In genomic region chr6:29617782-29618557, GRCh38 we compare ENCODE assay signal across 15 cellular contexts. TPM values are rescaled to one million over a fixed set of nuclear protein-coding genes. Genes with fewer than 3 reads are reported as not detected.
A peak's percentile ranks its signal among the peaks of the same experiment; 100 is the strongest.
DNase-seq lines count a peak whose midpoint lies in the region; ATAC-seq, FAIRE-seq and TF ChIP-seq lines count a peak whose summit lies in the region.
"Had no signal": no experiment of that assay in that cellular context is flagged by ENCODE, and none has a peak within 500 bp of the region (broad histone marks: within the 10 kb centered on the region; RNA-seq: fewer than 3 reads in every experiment).

No MANE protein-coding gene starts in this region.

- intact Hi-C loops in HepG2 (cut with micrococcal nuclease; ENCODE audit: unreplicated experiment) (no loop called here), right lobe of liver (cut with DNase I) (no loop called here), posterior cingulate gyrus (cut with DNase I) (no loop called here)

- H2AFZ ChIP-seq in HepG2 (ENCODE audit: low read length) = no peak overlapping the region

- H3K4me3 Mint-ChIP-seq in natural killer cell treated with Interleukin-12 subunit alpha and Interleukin-12 subunit beta and Interleukin-15 and Interleukin-18, amount 100 ng/mL, for 72 hours = no peak overlapping the region
- H3K4me3 Mint-ChIP-seq: activated naive CD4-positive, alpha-beta T cell treated with anti-CD3 and anti-CD28 coated beads, Interleukin-2, amount 10 ng/mL, durations not matched to agents 7 days and 5 days; naive thymus-derived CD4-positive, alpha-beta T cell had no signal

- DNase-seq in HepG2 (ENCODE audit: low spot score) (no peak), right lobe of liver (no peak), OCI-M1 (lab: John Stamatoyannopoulos, UW) (peak; percentile 26), epithelial cell of proximal tubule (ENCODE audit: low read depth) (no peak), G401 (ENCODE audit: low spot score) (no peak), epidermal melanocyte (ENCODE audit: insufficient read length, low spot score) (no peak), posterior cingulate gyrus (no peak)
- no peak for DNase-seq in natural killer cell treated with Interleukin-12 subunit alpha and Interleukin-12 subunit beta and Interleukin-15 and Interleukin-18, amount 100 ng/mL, for 72 hours (ENCODE audit: low spot score)
- DNase-seq: activated naive CD4-positive, alpha-beta T cell treated with anti-CD3 and anti-CD28 coated beads, Interleukin-2, amount 10 ng/mL, durations not matched to agents 7 days and 5 days; AML-193; islet precursor cell; naive thymus-derived CD4-positive, alpha-beta T cell; NCI-H1092 treated with DMSO at 0.1 percent for 48 hours; SIG-M5; upper lobe of left lung had no signal

- no peaks in the 10 kb centered on the region for H3K36me3 Mint-ChIP-seq in natural killer cell treated with Interleukin-12 subunit alpha and Interleukin-12 subunit beta and Interleukin-15 and Interleukin-18, amount 100 ng/mL, for 72 hours

- H3K9ac ChIP-seq in HepG2 (ENCODE audit: insufficient read depth, low read depth, low read length) = no peak overlapping the region

- no peak overlapping the region for H3K27ac Mint-ChIP-seq in natural killer cell treated with Interleukin-12 subunit alpha and Interleukin-12 subunit beta and Interleukin-15 and Interleukin-18, amount 100 ng/mL, for 72 hours
- H3K27ac Mint-ChIP-seq: activated naive CD4-positive, alpha-beta T cell treated with anti-CD3 and anti-CD28 coated beads, Interleukin-2, amount 10 ng/mL, durations not matched to agents 7 days and 5 days had no signal

- H3K36me3 ChIP-seq in HepG2 (replicated peaks in 1 of 2; ENCODE audit: control insufficient read depth in 1 of 2, insufficient read depth in 2 of 2, low read length in 2 of 2) (no peaks in the 10 kb centered on the region), right lobe of liver (no peaks in the 10 kb centered on the region)

- TF ChIP-seq POLR2A in HepG2 (IDR thresholded peaks at IDR 0.05; ENCODE audit: insufficient read depth in 1 of 2, low read depth in 2 of 2, low read length in 2 of 2) (no peak), right lobe of liver (IDR thresholded peaks at IDR 0.05) (no peak)

- ATAC-seq in HepG2 = peak; percentile 86
- ATAC-seq in right lobe of liver = no peak
- no peak for ATAC-seq in natural killer cell treated with Interleukin-12 subunit alpha and Interleukin-12 subunit beta and Interleukin-15 and Interleukin-18, amount 100 ng/mL, for 72 hours
- ATAC-seq: naive thymus-derived CD4-positive, alpha-beta T cell had no signal

- H3K4me3 ChIP-seq in HepG2 (replicated peaks in 1 of 3; ENCODE audit: insufficient read depth in 1 of 3, low read depth in 2 of 3, low read length in 3 of 3) = no peak overlapping the region
- no peak overlapping the region for H3K4me3 ChIP-seq in right lobe of liver
- H3K4me3 ChIP-seq in epithelial cell of proximal tubule (ENCODE audit: low read depth, low read length) = no peak overlapping the region
- H3K4me3 ChIP-seq: upper lobe of left lung had no signal

- TF ChIP-seq RAD21 in HepG2 (CRISPR knock-in tag; IDR thresholded peaks at IDR 0.05) = no peak

- POLR2A ChIA-PET in HepG2 (lab: Yijun Ruan, JAX) = no interaction called here

- no peak for TF ChIP-seq EP300 in HepG2 (IDR thresholded peaks at IDR 0.05; ENCODE audit: low read depth in 2 of 2, low read length in 2 of 2)
- TF ChIP-seq EP300 in HepG2 (CRISPR knock-in tag; IDR thresholded peaks at IDR 0.05; ENCODE audit: borderline replicate concordance) = no peak

- no peaks in the 10 kb centered on the region for H3K79me2 ChIP-seq in HepG2 (ENCODE audit: insufficient read depth, low read length)

- TF ChIP-seq CTCF in HepG2 (CRISPR knock-in tag; IDR thresholded peaks at IDR 0.05) (no peak), right lobe of liver (IDR thresholded peaks at IDR 0.05) (no peak), epithelial cell of proximal tubule (conservative IDR thresholded peaks at IDR 0.05; ENCODE audit: low read depth, low read length) (peak; percentile 28)

- CTCF ChIA-PET in HepG2 (lab: Yijun Ruan, JAX; ENCODE audit: low intra/inter-chr PET ratio, low total read pairs) = no interaction called here

- no peak overlapping the region for H3K4me2 ChIP-seq in HepG2 (ENCODE audit: low read depth, low read length)

- H3K9me3 ChIP-seq in HepG2 (ENCODE audit: low read length) (no peaks in the 10 kb centered on the region), right lobe of liver (no peaks in the 10 kb centered on the region)
- H3K9me3 ChIP-seq: upper lobe of left lung had no signal

- H3K9me3 Mint-ChIP-seq in natural killer cell treated with Interleukin-12 subunit alpha and Interleukin-12 subunit beta and Interleukin-15 and Interleukin-18, amount 100 ng/mL, for 72 hours = no peaks in the 10 kb centered on the region
- H3K9me3 Mint-ChIP-seq: activated naive CD4-positive, alpha-beta T cell treated with anti-CD3 and anti-CD28 coated beads, Interleukin-2, amount 10 ng/mL, durations not matched to agents 7 days and 5 days; naive thymus-derived CD4-positive, alpha-beta T cell had no signal

- FAIRE-seq in HepG2 (lab: Jason Lieb, UNC) = no peak

- in situ Hi-C loops in HepG2 (cut with HindIII; ENCODE audit: extremely low pct_ligation_motif_present, low pct_unique_long_range_greater_than_20kb) = no loop called here
- in situ Hi-C loops in G401 (cut with HindIII; ENCODE audit: low sequenced_read_pairs) = no loop called here

- H3K4me1 ChIP-seq in HepG2 (ENCODE audit: insufficient read depth, low read length) (no peaks in the 10 kb centered on the region), right lobe of liver (no peaks in the 10 kb centered on the region)
- H3K4me1 ChIP-seq: upper lobe of left lung had no signal

- H3K27ac ChIP-seq in HepG2 (ENCODE audit: extremely low read length, insufficient read depth, low read length) = no peak overlapping the region
- H3K27ac ChIP-seq in right lobe of liver = no peak overlapping the region
- H3K27ac ChIP-seq: upper lobe of left lung had no signal

- H3K27me3 ChIP-seq in HepG2 (ENCODE audit: control insufficient read depth in 1 of 2, insufficient read depth in 2 of 2, low read length in 2 of 2) (peaks cover 5 to 9% of the 10 kb centered on the region in 2 experiments; a peak in 3 of 5 replicates), right lobe of liver (no peaks in the 10 kb centered on the region)
- H3K27me3 ChIP-seq: upper lobe of left lung had no signal

- no peaks in the 10 kb centered on the region for H4K20me1 ChIP-seq in HepG2 (ENCODE audit: insufficient read depth, low read length)

- WGBS in HepG2 (ENCODE audit: low lambda C conversion rate) = 47% methylated on average over 8 of the region's 8 CpGs
- 76% methylated on average over 8 of the region's 8 CpGs for WGBS in right lobe of liver (ENCODE audit: insufficient coverage, low coverage, low lambda C conversion rate, missing lambda C conversion rate)

- BruUV-seq in HepG2 (replicated peaks; lab: Mats Ljungman, UMichigan) = no TSS peak

- peaks cover 6% of the 10 kb centered on the region in 2 donors for H3K27me3 Mint-ChIP-seq in natural killer cell treated with Interleukin-12 subunit alpha and Interleukin-12 subunit beta and Interleukin-15 and Interleukin-18, amount 100 ng/mL, for 72 hours
- H3K27me3 Mint-ChIP-seq: activated naive CD4-positive, alpha-beta T cell treated with anti-CD3 and anti-CD28 coated beads, Interleukin-2, amount 10 ng/mL, durations not matched to agents 7 days and 5 days; naive thymus-derived CD4-positive, alpha-beta T cell had no signal

- H3K4me1 Mint-ChIP-seq in natural killer cell treated with Interleukin-12 subunit alpha and Interleukin-12 subunit beta and Interleukin-15 and Interleukin-18, amount 100 ng/mL, for 72 hours (ENCODE audit: low read depth in 2 of 2) = no peaks in the 10 kb centered on the region
- H3K4me1 Mint-ChIP-seq: activated naive CD4-positive, alpha-beta T cell treated with anti-CD3 and anti-CD28 coated beads, Interleukin-2, amount 10 ng/mL, durations not matched to agents 7 days and 5 days; naive thymus-derived CD4-positive, alpha-beta T cell had no signal

RNA-seq across cellular contexts. Expression of gene GABBR1, which starts 15.0 kb away (rescaled TPM):
- total RNA-seq in HepG2 (2016; rRNA removed; fragmentation: Illumina TruSeq; extraction: Trizol) (0.07 TPM in 1 of 2 replicates, not detected in the other), right lobe of liver (1 to 10 TPM; 2.4 to 5.6 (median 4.9) TPM), epithelial cell of proximal tubule (3.1 and 6.4 TPM in 2 replicates)
- not detected in 2 replicates for total RNA-seq in HepG2 (2016; cell fraction: cytosol; rRNA removed; fragmentation: Illumina TruSeq; extraction: Trizol; ENCODE audit: low read depth)
- not detected in 2 replicates for total RNA-seq in HepG2 (2016; cell fraction: insoluble cytoplasmic fraction; rRNA removed; fragmentation: Illumina TruSeq; extraction: Trizol)
- total RNA-seq in HepG2 (2016; cell fraction: membrane; rRNA removed; fragmentation: Illumina TruSeq; extraction: Trizol) = not detected in 2 replicates
- total RNA-seq in HepG2 (2016; cell fraction: nucleus; rRNA removed; fragmentation: Illumina TruSeq; extraction: Trizol) = 0.16 TPM in 1 of 2 replicates, not detected in the other
- polyA plus RNA-seq in HepG2 (2011; rRNA removed) = 0.37 and 0.38 TPM in 2 replicates
- 0.15 and 0.18 TPM in 2 replicates for polyA plus RNA-seq in HepG2 (2011; cell fraction: cytosol; rRNA removed)
- polyA plus RNA-seq in HepG2 (2011; cell fraction: nucleus; rRNA removed) = 3.0 and 3.5 TPM in 2 replicates
- polyA plus RNA-seq in HepG2 (2012) = 0.39 and 0.40 TPM in 2 replicates
- not detected in 2 replicates for polyA plus RNA-seq in HepG2 (2016; cell fraction: cytosol; fragmentation: Illumina TruSeq; extraction: Trizol; ENCODE audit: low read depth)
- polyA plus RNA-seq in HepG2 (2016; cell fraction: insoluble cytoplasmic fraction; fragmentation: Illumina TruSeq; extraction: Trizol; ENCODE audit: low read depth) = not detected in 2 replicates
- not detected in 2 replicates for polyA plus RNA-seq in HepG2 (2016; cell fraction: membrane; fragmentation: Illumina TruSeq; extraction: Trizol; ENCODE audit: low read depth)
- 0.83 and 1.1 TPM in 2 replicates for polyA plus RNA-seq in HepG2 (2016; cell fraction: nucleus; fragmentation: Illumina TruSeq; extraction: Trizol; ENCODE audit: insufficient read depth, low read depth)
- polyA minus RNA-seq in HepG2 (2011; rRNA and poly(A)+ RNA removed; ENCODE audit: low replicate concordance) = 0.72 and 11.2 TPM in 2 replicates
- polyA minus RNA-seq in HepG2 (2011; cell fraction: cytosol; rRNA and poly(A)+ RNA removed) = not detected in 2 replicates
- polyA minus RNA-seq in HepG2 (2011; cell fraction: nucleus; rRNA and poly(A)+ RNA removed) = 0.77 and 0.99 TPM in 2 replicates
- total RNA-seq in G401 (2014; rRNA removed; shearing (Covaris generic)) = 2.2 and 3.6 TPM in 2 replicates
- 10 to 100 TPM in 1 of 2 donors, 1 to 10 TPM in 1; 3.0 to 15.2 TPM for total RNA-seq in natural killer cell treated with Interleukin-12 subunit alpha and Interleukin-12 subunit beta and Interleukin-15 and Interleukin-18, amount 100 ng/mL, for 72 hours

RNA-seq across cellular contexts. Expression of gene OR2H2, which starts 33.0 kb away (rescaled TPM):
- not detected in 2 replicates for total RNA-seq in HepG2 (2016; rRNA removed; fragmentation: Illumina TruSeq; extraction: Trizol)
- not detected in 2 replicates for total RNA-seq in HepG2 (2016; cell fraction: cytosol; rRNA removed; fragmentation: Illumina TruSeq; extraction: Trizol; ENCODE audit: low read depth)
- not detected in 2 replicates for total RNA-seq in HepG2 (2016; cell fraction: insoluble cytoplasmic fraction; rRNA removed; fragmentation: Illumina TruSeq; extraction: Trizol)
- total RNA-seq in HepG2 (2016; cell fraction: membrane; rRNA removed; fragmentation: Illumina TruSeq; extraction: Trizol) = not detected in 2 replicates
- total RNA-seq in HepG2 (2016; cell fraction: nucleus; rRNA removed; fragmentation: Illumina TruSeq; extraction: Trizol) = not detected in 2 replicates
- not detected in 2 replicates for polyA plus RNA-seq in HepG2 (2011; rRNA removed)
- polyA plus RNA-seq in HepG2 (2011; cell fraction: cytosol; rRNA removed) = not detected in 2 replicates
- not detected in 2 replicates for polyA plus RNA-seq in HepG2 (2011; cell fraction: nucleus; rRNA removed)
- not detected in 2 replicates for polyA plus RNA-seq in HepG2 (2012)
- not detected in 2 replicates for polyA plus RNA-seq in HepG2 (2016; cell fraction: cytosol; fragmentation: Illumina TruSeq; extraction: Trizol; ENCODE audit: low read depth)
- polyA plus RNA-seq in HepG2 (2016; cell fraction: insoluble cytoplasmic fraction; fragmentation: Illumina TruSeq; extraction: Trizol; ENCODE audit: low read depth) = not detected in 2 replicates
- not detected in 2 replicates for polyA plus RNA-seq in HepG2 (2016; cell fraction: membrane; fragmentation: Illumina TruSeq; extraction: Trizol; ENCODE audit: low read depth)
- not detected in 2 replicates for polyA plus RNA-seq in HepG2 (2016; cell fraction: nucleus; fragmentation: Illumina TruSeq; extraction: Trizol; ENCODE audit: insufficient read depth, low read depth)
- polyA minus RNA-seq in HepG2 (2011; rRNA and poly(A)+ RNA removed; ENCODE audit: low replicate concordance) = not detected in 2 replicates
- polyA minus RNA-seq in HepG2 (2011; cell fraction: cytosol; rRNA and poly(A)+ RNA removed) = not detected in 2 replicates
- not detected in 2 replicates for polyA minus RNA-seq in HepG2 (2011; cell fraction: nucleus; rRNA and poly(A)+ RNA removed)
- not detected for total RNA-seq in right lobe of liver
- not detected in 2 replicates for total RNA-seq in epithelial cell of proximal tubule
- not detected in 2 replicates for total RNA-seq in G401 (2014; rRNA removed; shearing (Covaris generic))
- total RNA-seq in natural killer cell treated with Interleukin-12 subunit alpha and Interleukin-12 subunit beta and Interleukin-15 and Interleukin-18, amount 100 ng/mL, for 72 hours = not detected
- total RNA-seq: naive thymus-derived CD4-positive, alpha-beta T cell; upper lobe of left lung had no signal
- polyA plus RNA-seq: naive thymus-derived CD4-positive, alpha-beta T cell had no signal

RNA-seq across cellular contexts. Expression of gene MOG, which starts 38.9 kb away (rescaled TPM):
- total RNA-seq in HepG2 (2016; rRNA removed; fragmentation: Illumina TruSeq; extraction: Trizol) = not detected in 2 replicates
- total RNA-seq in HepG2 (2016; cell fraction: cytosol; rRNA removed; fragmentation: Illumina TruSeq; extraction: Trizol; ENCODE audit: low read depth) = not detected in 2 replicates
- not detected in 2 replicates for total RNA-seq in HepG2 (2016; cell fraction: insoluble cytoplasmic fraction; rRNA removed; fragmentation: Illumina TruSeq; extraction: Trizol)
- not detected in 2 replicates for total RNA-seq in HepG2 (2016; cell fraction: membrane; rRNA removed; fragmentation: Illumina TruSeq; extraction: Trizol)
- not detected in 2 replicates for total RNA-seq in HepG2 (2016; cell fraction: nucleus; rRNA removed; fragmentation: Illumina TruSeq; extraction: Trizol)
- not detected in 2 replicates for polyA plus RNA-seq in HepG2 (2011; rRNA removed)
- not detected in 2 replicates for polyA plus RNA-seq in HepG2 (2011; cell fraction: cytosol; rRNA removed)
- not detected in 2 replicates for polyA plus RNA-seq in HepG2 (2011; cell fraction: nucleus; rRNA removed)
- polyA plus RNA-seq in HepG2 (2012) = not detected in 2 replicates
- not detected in 2 replicates for polyA plus RNA-seq in HepG2 (2016; cell fraction: cytosol; fragmentation: Illumina TruSeq; extraction: Trizol; ENCODE audit: low read depth)
- polyA plus RNA-seq in HepG2 (2016; cell fraction: insoluble cytoplasmic fraction; fragmentation: Illumina TruSeq; extraction: Trizol; ENCODE audit: low read depth) = not detected in 2 replicates
- polyA plus RNA-seq in HepG2 (2016; cell fraction: membrane; fragmentation: Illumina TruSeq; extraction: Trizol; ENCODE audit: low read depth) = not detected in 2 replicates
- polyA plus RNA-seq in HepG2 (2016; cell fraction: nucleus; fragmentation: Illumina TruSeq; extraction: Trizol; ENCODE audit: insufficient read depth, low read depth) = not detected in 2 replicates
- polyA minus RNA-seq in HepG2 (2011; rRNA and poly(A)+ RNA removed; ENCODE audit: low replicate concordance) = not detected in 2 replicates
- not detected in 2 replicates for polyA minus RNA-seq in HepG2 (2011; cell fraction: cytosol; rRNA and poly(A)+ RNA removed)
- not detected in 2 replicates for polyA minus RNA-seq in HepG2 (2011; cell fraction: nucleus; rRNA and poly(A)+ RNA removed)
- not detected for total RNA-seq in right lobe of liver
- total RNA-seq in epithelial cell of proximal tubule = not detected in 2 replicates
- total RNA-seq in G401 (2014; rRNA removed; shearing (Covaris generic)) = not detected in 2 replicates
- not detected for total RNA-seq in natural killer cell treated with Interleukin-12 subunit alpha and Interleukin-12 subunit beta and Interleukin-15 and Interleukin-18, amount 100 ng/mL, for 72 hours
- total RNA-seq: naive thymus-derived CD4-positive, alpha-beta T cell; upper lobe of left lung had no signal
- polyA plus RNA-seq: naive thymus-derived CD4-positive, alpha-beta T cell had no signal

RNA-seq across cellular contexts. Expression of gene UBD, which starts 58.4 kb away (rescaled TPM):
- total RNA-seq in HepG2 (2016; rRNA removed; fragmentation: Illumina TruSeq; extraction: Trizol) = 172 and 244 TPM in 2 replicates
- 61.1 and 70.9 TPM in 2 replicates for total RNA-seq in HepG2 (2016; cell fraction: cytosol; rRNA removed; fragmentation: Illumina TruSeq; extraction: Trizol; ENCODE audit: low read depth)
- total RNA-seq in HepG2 (2016; cell fraction: insoluble cytoplasmic fraction; rRNA removed; fragmentation: Illumina TruSeq; extraction: Trizol) = 180 and 253 TPM in 2 replicates
- 77.5 and 84.0 TPM in 2 replicates for total RNA-seq in HepG2 (2016; cell fraction: membrane; rRNA removed; fragmentation: Illumina TruSeq; extraction: Trizol)
- 58.7 and 62.9 TPM in 2 replicates for total RNA-seq in HepG2 (2016; cell fraction: nucleus; rRNA removed; fragmentation: Illumina TruSeq; extraction: Trizol)
- polyA plus RNA-seq in HepG2 (2011; rRNA removed) = 13.9 and 26.9 TPM in 2 replicates
- 8.2 and 29.2 TPM in 2 replicates for polyA plus RNA-seq in HepG2 (2011; cell fraction: cytosol; rRNA removed)
- polyA plus RNA-seq in HepG2 (2011; cell fraction: nucleus; rRNA removed) = 3.6 and 8.6 TPM in 2 replicates
- polyA plus RNA-seq in HepG2 (2012) = 14.7 and 15.0 TPM in 2 replicates
- polyA plus RNA-seq in HepG2 (2016; cell fraction: cytosol; fragmentation: Illumina TruSeq; extraction: Trizol; ENCODE audit: low read depth) = 50.4 and 50.5 TPM in 2 replicates
- polyA plus RNA-seq in HepG2 (2016; cell fraction: insoluble cytoplasmic fraction; fragmentation: Illumina TruSeq; extraction: Trizol; ENCODE audit: low read depth) = 225 and 254 TPM in 2 replicates
- polyA plus RNA-seq in HepG2 (2016; cell fraction: membrane; fragmentation: Illumina TruSeq; extraction: Trizol; ENCODE audit: low read depth) = 55.5 and 59.5 TPM in 2 replicates
- 88.5 and 91.0 TPM in 2 replicates for polyA plus RNA-seq in HepG2 (2016; cell fraction: nucleus; fragmentation: Illumina TruSeq; extraction: Trizol; ENCODE audit: insufficient read depth, low read depth)
- 2.8 TPM in 1 of 2 replicates, not detected in the other for polyA minus RNA-seq in HepG2 (2011; rRNA and poly(A)+ RNA removed; ENCODE audit: low replicate concordance)
- polyA minus RNA-seq in HepG2 (2011; cell fraction: cytosol; rRNA and poly(A)+ RNA removed) = 1.6 and 12.1 TPM in 2 replicates
- 4.6 and 10.8 TPM in 2 replicates for polyA minus RNA-seq in HepG2 (2011; cell fraction: nucleus; rRNA and poly(A)+ RNA removed)
- total RNA-seq in right lobe of liver = 100 to 1,000 TPM in 1 of 6 experiments, 10 to 100 TPM in 3, 1 to 10 TPM in 2; 2.2 to 189 (median 37.1) TPM
- 0.94 and 4.3 TPM in 2 replicates for total RNA-seq in epithelial cell of proximal tubule
- 0.17 TPM in 1 of 2 replicates, not detected in the other for total RNA-seq in G401 (2014; rRNA removed; shearing (Covaris generic))
- 1 to 10 TPM in 1 of 2 donors, not detected in 1; 3.1 TPM for total RNA-seq in natural killer cell treated with Interleukin-12 subunit alpha and Interleukin-12 subunit beta and Interleukin-15 and Interleukin-18, amount 100 ng/mL, for 72 hours
- polyA plus RNA-seq: naive thymus-derived CD4-positive, alpha-beta T cell had no signal
